In the genomic region with DNA sequence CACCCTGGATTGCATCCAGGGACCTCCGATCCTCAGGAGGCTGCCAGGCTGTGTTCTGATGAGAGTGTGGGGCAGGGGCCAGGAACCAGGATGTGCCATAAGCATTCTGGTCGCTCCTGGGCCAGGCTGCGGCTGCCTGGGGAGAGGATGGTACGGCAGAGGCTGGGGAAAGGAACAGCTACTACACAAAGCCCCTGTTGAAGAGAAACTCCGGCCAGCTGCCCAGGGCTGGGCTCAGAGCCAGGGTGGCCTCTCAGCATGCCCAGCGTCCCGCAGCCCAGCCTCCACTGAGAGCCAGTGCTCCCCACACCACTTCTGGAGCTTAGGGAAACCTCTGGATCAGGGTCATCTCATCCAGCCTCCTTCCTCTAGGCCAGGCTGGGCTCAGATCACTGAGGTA, we compare ENCODE assay signal across 20 cellular contexts. TPM values are rescaled to one million over a fixed set of nuclear protein-coding genes. Genes with fewer than 3 reads are reported as not detected.
A peak's percentile ranks its signal among the peaks of the same experiment; 100 is the strongest.
DNase-seq lines count a peak whose midpoint lies in the region; ATAC-seq, FAIRE-seq and TF ChIP-seq lines count a peak whose summit lies in the region.
"Had no signal": no experiment of that assay in that cellular context is flagged by ENCODE, and none has a peak within 500 bp of the region (broad histone marks: within the 10 kb centered on the region; RNA-seq: fewer than 3 reads in every experiment).

No MANE protein-coding gene starts in this region.

- H4K20me1 ChIP-seq in endothelial cell of umbilical vein (replicated peaks; ENCODE audit: control insufficient read depth, extremely low read depth, insufficient read depth, low read length), result no peaks in the 10 kb centered on the region

- BruUV-seq in endothelial cell of umbilical vein (replicated peaks; lab: Mats Ljungman, UMichigan), result no TSS peak

- no peaks in the 10 kb centered on the region for H3K36me3 ChIP-seq in endothelial cell of umbilical vein (ENCODE audit: control insufficient read depth in 2 of 2, extremely low read depth in 1 of 2, insufficient read depth in 2 of 2, low read length in 2 of 2)
- H3K36me3 ChIP-seq in upper lobe of right lung, result no peaks in the 10 kb centered on the region
- H3K36me3 ChIP-seq in spleen, result no peaks in the 10 kb centered on the region

- H3K9me3 ChIP-seq in endothelial cell of umbilical vein (replicated peaks; ENCODE audit: control insufficient read depth, insufficient read depth, low read length) (no peaks in the 10 kb centered on the region), upper lobe of right lung (no peaks in the 10 kb centered on the region), spleen (no peaks in the 10 kb centered on the region)
- H3K9me3 ChIP-seq: A549 had no signal

- DNase-seq in NCI-H345 (lab: John Stamatoyannopoulos, UW), result peak; percentile 25
- DNase-seq in NCI-H345 treated with DMSO at 0.1 percent for 48 hours (lab: John Stamatoyannopoulos, UW; ENCODE audit: unreplicated experiment), result no peak
- peak; percentile 55 for DNase-seq in endothelial cell of umbilical vein (ENCODE audit: low read depth, low spot score)
- peak; percentile 79 for DNase-seq in myocyte (ENCODE audit: low read depth)
- DNase-seq in upper lobe of right lung, result no peak
- no peak for DNase-seq in spleen
- no peak for DNase-seq in SKM-1 (lab: John Stamatoyannopoulos, UW; ENCODE audit: unreplicated experiment)
- DNase-seq: activated CD4-positive, alpha-beta T cell treated with anti-CD3 and anti-CD28 coated beads, Interleukin-2, amount 10 ng/mL, durations not matched to agents 24 days and 14 days; DMS79 treated with DMSO at 0.1 percent for 48 hours; HCEC 1CT; NCI-H1048; T-helper 1 cell; trophoblast cell had no signal

- H3K27me3 ChIP-seq in endothelial cell of umbilical vein (ENCODE audit: control insufficient read depth in 2 of 2, insufficient read depth in 2 of 2, low read length in 2 of 2) (no peaks in the 10 kb centered on the region), upper lobe of right lung (no peaks in the 10 kb centered on the region), spleen (replicated peaks in 1 of 7) (peaks cover 0 to 54% (median 0%) of the 10 kb centered on the region in 7 donors)

- no peak overlapping the region for H3K4me3 ChIP-seq in endothelial cell of umbilical vein (replicated peaks in 1 of 3; ENCODE audit: insufficient read depth in 1 of 3, low read depth in 1 of 3, low read length in 3 of 3)
- no peak overlapping the region for H3K4me3 ChIP-seq in upper lobe of right lung
- no peak overlapping the region for H3K4me3 ChIP-seq in spleen
- H3K4me3 ChIP-seq: A549 had no signal

- no peak for TF ChIP-seq CTCF in endothelial cell of umbilical vein (IDR thresholded peaks at IDR 0.05; ENCODE audit: extremely low read depth in 1 of 2, insufficient read depth in 1 of 2, low read depth in 1 of 2, low read length in 2 of 2)
- no peak for TF ChIP-seq CTCF in upper lobe of right lung (IDR thresholded peaks at IDR 0.05)
- no peak for TF ChIP-seq CTCF in spleen (IDR thresholded peaks at IDR 0.05 in 8 of 11, conservative IDR thresholded peaks at IDR 0.05 in 3 of 11)

- peak; percentile 23 for ATAC-seq in upper lobe of right lung
- ATAC-seq in GM21390 (IDR thresholded peaks at IDR 0.05; ENCODE audit: unreplicated experiment), result no peak

- POLR2A ChIA-PET in endothelial cell of umbilical vein (lab: Charles Lee), result no interaction called here

- H3K9me1 ChIP-seq in endothelial cell of umbilical vein (replicated peaks; ENCODE audit: control insufficient read depth, extremely low read depth, insufficient read depth, low read length), result no peaks in the 10 kb centered on the region

- no peaks in the 10 kb centered on the region for H3K79me2 ChIP-seq in endothelial cell of umbilical vein (ENCODE audit: control insufficient read depth, insufficient read depth, low read length)

- TF ChIP-seq POLR2A in endothelial cell of umbilical vein (IDR thresholded peaks at IDR 0.05; ENCODE audit: low read depth, low read length), result no peak
- no peak for TF ChIP-seq POLR2A in spleen (IDR thresholded peaks at IDR 0.05)

- dilution Hi-C loops in endothelial cell of umbilical vein (cut with MboI; ENCODE audit: extremely low pct_ligation_motif_present, low sequenced_read_pairs), result no loop called here

- 52 to 72% (median 59%) methylated on average over 7 of the region's 7 CpGs for WGBS in spleen, 5 donors

- no peak for FAIRE-seq in endothelial cell of umbilical vein (lab: Jason Lieb, UNC)
- FAIRE-seq: A549, bronchial epithelial cell, HTR-8/SVneo had no signal

- intact Hi-C loops in endothelial cell of umbilical vein (cut with micrococcal nuclease) (no loop called here), upper lobe of right lung (cut with DNase I) (no loop called here), spleen (cut with DNase I; ENCODE audit: low total_unique reads) (loop anchor here (5.0 kb wide), 1 partner anchor 100 kb away; no protein-coding TSS in a partner anchor)

- H3K4me1 ChIP-seq in endothelial cell of umbilical vein (ENCODE audit: control insufficient read depth, extremely low read depth, insufficient read depth, low read length) (peaks cover 3% of the 10 kb centered on the region), upper lobe of right lung (no peaks in the 10 kb centered on the region), spleen (peaks cover 0 to 26% (median 13%) of the 10 kb centered on the region in 6 donors)
- H3K4me1 ChIP-seq: A549 had no signal

- H3K27ac ChIP-seq in endothelial cell of umbilical vein (ENCODE audit: insufficient read depth, low read depth, low read length) (no peak overlapping the region), upper lobe of right lung (no peak overlapping the region), spleen (no peak overlapping the region)
- H3K27ac ChIP-seq: A549, epithelial cell of prostate had no signal

- no peak overlapping the region for H2AFZ ChIP-seq in endothelial cell of umbilical vein (ENCODE audit: low read depth, low read length)

- CTCF ChIA-PET in endothelial cell of umbilical vein (lab: Charles Lee), result interaction anchor here (1.2 to 3.0 kb wide), 4 partner anchors 9 to 28 kb away, joined by 4 to 13 read pairs (median 5); no protein-coding TSS in a partner anchor

- H3K9ac ChIP-seq in endothelial cell of umbilical vein (replicated peaks; ENCODE audit: extremely low read depth, insufficient read depth, low read length), result no peak overlapping the region

- no peak overlapping the region for H3K4me2 ChIP-seq in endothelial cell of umbilical vein (ENCODE audit: insufficient read depth, low read length)
- H3K4me2 ChIP-seq: A549 had no signal

TF ChIP-seq in endothelial cell of umbilical vein, 7 proteins besides CTCF, POLR2A, EP300 and RAD21:
- no peak for TF ChIP-seq EZH2 (IDR thresholded peaks at IDR 0.05; ENCODE audit: borderline replicate concordance, low read depth, low read length, severe bottlenecking)
- no peak for TF ChIP-seq GATA2 (IDR thresholded peaks at IDR 0.05; ENCODE audit: insufficient read depth, insufficient read length, low read depth, low read length)
- no peak for TF ChIP-seq JUN (IDR thresholded peaks at IDR 0.05; ENCODE audit: borderline replicate concordance, insufficient read depth, insufficient read length, low read depth)
- TF ChIP-seq, protein P1, sequence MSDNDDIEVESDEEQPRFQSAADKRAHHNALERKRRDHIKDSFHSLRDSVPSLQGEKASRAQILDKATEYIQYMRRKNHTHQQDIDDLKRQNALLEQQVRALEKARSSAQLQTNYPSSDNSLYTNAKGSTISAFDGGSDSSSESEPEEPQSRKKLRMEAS (IDR thresholded peaks at IDR 0.05; ENCODE audit: insufficient read depth, insufficient read length), result no peak
- TF ChIP-seq MYC (IDR thresholded peaks at IDR 0.05; ENCODE audit: low read depth, low read length), result no peak
- TF ChIP-seq POLR2AphosphoS5 (IDR thresholded peaks at IDR 0.05; ENCODE audit: insufficient read depth, low read depth, low read length), result no peak
- no peak for TF ChIP-seq FOS (IDR thresholded peaks at IDR 0.05; ENCODE audit: borderline replicate concordance, insufficient read depth, low read length)

RNA-seq across cellular contexts. Expression of gene OCSTAMP, which starts 21.7 kb away (rescaled TPM):
- total RNA-seq in endothelial cell of umbilical vein (not detected in 2 replicates), myocyte (not detected in 2 replicates), upper lobe of right lung (0.43 TPM), spleen (not detected)
- polyA plus RNA-seq in endothelial cell of umbilical vein (not detected in 2 replicates), spleen (not detected)
- polyA plus RNA-seq in endothelial cell of umbilical vein (2011; cell fraction: cytosol; rRNA removed), result not detected in 2 replicates
- polyA plus RNA-seq in endothelial cell of umbilical vein (2011; cell fraction: nucleus; rRNA removed), result not detected in 2 replicates
- not detected in 2 replicates for polyA plus RNA-seq in endothelial cell of umbilical vein (2012)
- not detected in 2 replicates for polyA minus RNA-seq in endothelial cell of umbilical vein
- not detected for polyA minus RNA-seq in endothelial cell of umbilical vein (2011; cell fraction: cytosol; rRNA and poly(A)+ RNA removed)
- not detected in 2 replicates for polyA minus RNA-seq in endothelial cell of umbilical vein (2011; cell fraction: nucleus; rRNA and poly(A)+ RNA removed)
- not detected for polyA plus RNA-seq in myocyte (2012)
- total RNA-seq: activated T-helper 2 cell treated with anti-CD3 and anti-CD28 coated beads, Interferon-gamma antibody, Interleukin-2, Interleukin-4, amounts not matched to agents 10 μg/mL and 5 μg/mL and 100 μg/mL, durations not matched to agents 14 hours and 24 hours and 36 hours; bronchial epithelial cell; mucosa of gallbladder had no signal
- polyA plus RNA-seq: A549 had no signal

RNA-seq across cellular contexts. Expression of gene ZNF334, which starts 58.8 kb away (rescaled TPM):
- total RNA-seq in endothelial cell of umbilical vein (0.30 and 1.6 TPM in 2 replicates), myocyte (not detected in 2 replicates), upper lobe of right lung (3.0 TPM), spleen (1 to 10 TPM; 1.7 to 4.5 (median 2.7) TPM)
- polyA plus RNA-seq in endothelial cell of umbilical vein (0.03 and 0.08 TPM in 2 replicates), spleen (1 to 10 TPM; 1.2 to 1.5 (median 1.2) TPM)
- polyA plus RNA-seq in endothelial cell of umbilical vein (2011; cell fraction: cytosol; rRNA removed), result 0.03 and 0.04 TPM in 2 replicates
- 0.69 and 0.75 TPM in 2 replicates for polyA plus RNA-seq in endothelial cell of umbilical vein (2011; cell fraction: nucleus; rRNA removed)
- 0.13 and 0.25 TPM in 2 replicates for polyA plus RNA-seq in endothelial cell of umbilical vein (2012)
- polyA minus RNA-seq in endothelial cell of umbilical vein, result 0.13 TPM in 1 of 2 replicates, not detected in the other
- polyA minus RNA-seq in endothelial cell of umbilical vein (2011; cell fraction: cytosol; rRNA and poly(A)+ RNA removed), result not detected
- 0.19 and 0.24 TPM in 2 replicates for polyA minus RNA-seq in endothelial cell of umbilical vein (2011; cell fraction: nucleus; rRNA and poly(A)+ RNA removed)
- polyA plus RNA-seq in myocyte (2012), result 0.04 TPM
- polyA plus RNA-seq: A549 had no signal

Comparison
In these comparisons a context has a peak if more than half of its experiments do, and no peak if none do; other contexts are left out.
1. DNase-seq: peak in NCI-H345 (single experiment), endothelial cell of umbilical vein (single experiment) and myocyte (single experiment); none in NCI-H345 treated with DMSO at 0.1 percent for 48 hours (single experiment), upper lobe of right lung (single experiment), spleen (single experiment) and SKM-1 (single experiment).